Comparison of ENCODE assay signal across 8 cellular contexts in the genomic region with DNA sequence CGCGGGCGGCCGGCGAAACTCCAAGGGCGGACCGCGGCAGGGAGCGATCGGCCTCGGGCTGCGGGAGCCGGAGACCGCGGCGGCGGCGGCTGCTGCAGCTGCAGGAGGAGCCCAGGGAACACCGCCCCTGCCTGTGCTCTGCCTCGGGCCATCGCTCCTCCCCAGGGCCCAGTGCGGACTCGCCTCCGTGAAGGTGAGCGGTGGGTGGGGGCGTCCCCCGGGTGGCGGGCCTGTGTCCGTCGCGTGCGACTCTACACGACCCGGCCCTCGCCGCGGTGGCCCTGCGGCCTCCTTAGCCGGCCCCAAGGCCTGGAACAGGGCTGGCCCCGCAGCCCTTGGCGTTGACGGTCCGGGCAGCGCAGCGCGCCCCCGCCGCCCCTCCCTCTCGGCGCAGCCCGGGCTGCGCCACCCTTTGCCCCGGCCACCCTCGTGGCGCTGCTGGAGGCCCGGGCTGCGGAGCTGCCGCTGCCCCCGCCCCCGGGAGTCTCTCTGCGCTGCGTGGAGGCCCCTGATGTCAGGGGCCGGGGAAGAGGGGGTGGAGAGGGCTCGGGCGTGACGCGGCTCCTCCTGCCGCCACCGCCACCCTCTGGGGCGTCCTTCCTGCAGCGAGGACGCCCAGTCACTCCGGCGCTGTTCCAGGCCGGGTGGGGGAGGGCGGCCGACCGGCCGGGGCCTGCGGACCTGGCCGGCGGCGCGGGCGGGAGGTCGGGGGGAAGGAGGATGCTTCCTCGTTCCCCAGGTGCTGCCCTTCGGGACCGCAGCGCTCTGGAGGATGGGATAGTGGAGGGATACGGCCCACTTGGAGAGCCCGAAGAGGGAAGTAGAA. TPM values are rescaled to one million over a fixed set of nuclear protein-coding genes. Genes with fewer than 3 reads are reported as not detected.
A peak's percentile ranks its signal among the peaks of the same experiment; 100 is the strongest.
DNase-seq lines count a peak whose midpoint lies in the region; ATAC-seq lines count a peak whose summit lies in the region.

No MANE protein-coding gene starts in this region.

- H4K20me1 ChIP-seq in BLaER1 treated with 17β-estradiol and CSF1 and Interleukin-3, amounts not matched to agents 10 nM and 100 nM, result peaks cover 46 to 54% (median 53%) of the 10 kb centered on the region in 11 experiments

- 0 to 1% (median 1%) methylated on average over 72 to 92 of the region's 92 CpGs for WGBS in adipose tissue, 3 donors

- peak; percentile 40 for DNase-seq in SW480 (ENCODE audit: low spot score)
- DNase-seq in hepatic stellate cell (ENCODE audit: low spot score), result peak; percentile 78
- peak; percentile 71 for DNase-seq in sciatic nerve (ENCODE audit: low spot score)
- DNase-seq in NCI-H524 treated with DMSO at 0.1 percent for 48 hours (lab: John Stamatoyannopoulos, UW), result no peak

- H3K4me3 ChIP-seq in BLaER1 treated with 17β-estradiol and CSF1 and Interleukin-3, amounts not matched to agents 10 nM and 100 nM, result peak overlapping the region; percentile 90 to 99 (median 98)

- peaks cover 34 to 57% (median 54%) of the 10 kb centered on the region in 10 experiments for H3K4me1 ChIP-seq in BLaER1 treated with 17β-estradiol and CSF1 and Interleukin-3, amounts not matched to agents 10 nM and 100 nM

- intact Hi-C loops in sciatic nerve (cut with DNase I), result loop anchor here (10.0 kb wide), 2 partner anchors 59 to 219 kb away; no protein-coding TSS in a partner anchor

- H3K36me3 ChIP-seq in BLaER1 treated with 17β-estradiol and CSF1 and Interleukin-3, amounts not matched to agents 10 nM and 100 nM, result peaks cover 34 to 40% (median 39%) of the 10 kb centered on the region in 11 experiments

- H3K9me3 ChIP-seq in BLaER1 treated with 17β-estradiol and CSF1 and Interleukin-3, amounts not matched to agents 10 nM and 100 nM (replicated peaks in 1 of 11), result no peaks in the 10 kb centered on the region

- H3K27ac ChIP-seq in BLaER1 treated with 17β-estradiol and CSF1 and Interleukin-3, amounts not matched to agents 10 nM and 100 nM, result peak overlapping the region; percentile 81 to 95 (median 94)
- peak overlapping the region; percentile 36 for H3K27ac ChIP-seq in adipose tissue (ENCODE audit: low read depth, low read length)

- H3K9ac ChIP-seq in BLaER1 treated with 17β-estradiol and CSF1 and Interleukin-3, amounts not matched to agents 10 nM and 100 nM, result peak overlapping the region; percentile 90 to 99 (median 96)

- peak; percentile 48 for ATAC-seq in GM19372 (IDR thresholded peaks at IDR 0.05; ENCODE audit: low read depth, unreplicated experiment)
- ATAC-seq in HG03469 (IDR thresholded peaks at IDR 0.05; ENCODE audit: unreplicated experiment), result peak; percentile 31
- peak; percentile 59 for ATAC-seq in sciatic nerve

- peak overlapping the region; percentile 82 to 98 (median 93) for H3K4me2 ChIP-seq in BLaER1 treated with 17β-estradiol and CSF1 and Interleukin-3, amounts not matched to agents 10 nM and 100 nM

- H3K27me3 ChIP-seq in BLaER1 treated with 17β-estradiol and CSF1 and Interleukin-3, amounts not matched to agents 10 nM and 100 nM, result no peaks in the 10 kb centered on the region

RNA-seq across cellular contexts. Expression of a gene that starts 0.5 kb away (rescaled TPM):
- 10 to 100 TPM; 11.1 to 39.3 (median 16.7) TPM for polyA plus RNA-seq in adipose tissue
- total RNA-seq in sciatic nerve, result 28.3 TPM
